ENCODE assay signal across 2 cellular contexts in the genomic region with DNA sequence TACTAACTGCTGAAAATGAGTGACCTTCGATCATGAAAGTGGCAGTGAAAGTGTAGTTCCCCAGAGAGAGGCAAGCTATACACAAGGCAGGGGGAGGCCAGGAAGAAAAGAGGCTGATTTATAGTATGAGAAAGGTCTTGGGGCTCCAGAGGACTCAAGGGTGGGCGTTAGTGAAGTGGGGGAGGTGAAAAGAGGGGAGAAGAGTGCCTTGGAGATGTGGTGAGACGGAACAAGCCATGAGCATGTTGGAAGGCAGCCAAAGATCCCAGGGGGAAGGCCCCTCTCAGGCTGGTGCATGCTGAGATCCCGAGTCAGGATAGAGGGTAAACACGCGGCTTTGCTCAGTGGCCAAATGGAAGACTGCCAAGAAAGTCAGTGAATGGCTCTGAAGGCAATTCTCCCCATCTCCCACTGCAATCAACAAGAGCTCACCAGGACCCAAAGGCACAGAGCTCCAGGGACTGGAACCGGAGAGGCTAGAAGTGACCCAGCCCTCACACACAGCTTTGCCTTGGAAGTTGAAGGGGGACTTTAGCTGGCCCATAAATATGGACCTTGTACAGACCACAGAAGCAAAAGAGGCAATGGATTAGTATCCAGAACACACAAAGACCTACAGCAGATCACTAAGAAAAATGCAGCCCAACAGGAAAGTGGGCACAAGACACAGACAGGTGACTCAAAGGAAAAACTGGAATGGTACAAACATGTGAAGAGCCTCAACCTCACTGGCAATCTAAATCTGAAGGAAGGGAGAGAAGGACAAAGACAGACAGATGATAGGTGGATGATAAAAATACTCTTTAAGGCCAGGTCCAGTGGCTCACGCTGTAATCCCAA.
TF ChIP-seq lines count a peak whose summit lies in the region.

No MANE protein-coding gene starts in this region.

TF ChIP-seq in HepG2, 621 proteins besides CTCF, POLR2A, EP300 and RAD21 (continues in another document):
- TF ChIP-seq, protein P1, sequence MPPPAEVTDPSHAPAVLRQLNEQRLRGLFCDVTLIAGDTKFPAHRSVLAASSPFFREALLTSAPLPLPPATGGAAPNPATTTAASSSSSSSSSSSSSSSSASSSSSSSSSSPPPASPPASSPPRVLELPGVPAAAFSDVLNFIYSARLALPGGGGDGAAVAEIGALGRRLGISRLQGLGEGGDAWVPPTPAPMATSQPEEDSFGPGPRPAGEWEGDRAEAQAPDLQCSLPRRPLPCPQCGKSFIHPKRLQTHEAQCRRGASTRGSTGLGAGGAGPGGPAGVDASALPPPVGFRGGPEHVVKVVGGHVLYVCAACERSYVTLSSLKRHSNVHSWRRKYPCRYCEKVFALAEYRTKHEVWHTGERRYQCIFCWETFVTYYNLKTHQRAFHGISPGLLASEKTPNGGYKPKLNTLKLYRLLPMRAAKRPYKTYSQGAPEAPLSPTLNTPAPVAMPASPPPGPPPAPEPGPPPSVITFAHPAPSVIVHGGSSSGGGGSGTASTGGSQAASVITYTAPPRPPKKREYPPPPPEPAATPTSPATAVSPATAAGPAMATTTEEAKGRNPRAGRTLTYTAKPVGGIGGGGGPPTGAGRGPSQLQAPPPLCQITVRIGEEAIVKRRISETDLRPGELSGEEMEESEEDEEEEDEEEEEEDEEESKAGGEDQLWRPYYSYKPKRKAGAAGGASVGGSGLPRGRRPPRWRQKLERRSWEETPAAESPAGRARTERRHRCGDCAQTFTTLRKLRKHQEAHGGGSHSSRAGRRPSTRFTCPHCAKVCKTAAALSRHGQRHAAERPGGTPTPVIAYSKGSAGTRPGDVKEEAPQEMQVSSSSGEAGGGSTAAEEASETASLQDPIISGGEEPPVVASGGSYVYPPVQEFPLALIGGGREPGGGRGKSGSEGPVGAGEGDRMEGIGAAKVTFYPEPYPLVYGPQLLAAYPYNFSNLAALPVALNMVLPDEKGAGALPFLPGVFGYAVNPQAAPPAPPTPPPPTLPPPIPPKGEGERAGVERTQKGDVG (CRISPR knock-in tag; IDR thresholded peaks at IDR 0.05; ENCODE audit: borderline replicate concordance), result peak; percentile 34; the same call in 1 of the 2 replicates
- TF ChIP-seq SPEN (CRISPR knock-in tag; IDR thresholded peaks at IDR 0.05; ENCODE audit: low read depth), result peak; percentile 34; the same call in 1 of the 2 replicates
- TF ChIP-seq, protein P2, sequence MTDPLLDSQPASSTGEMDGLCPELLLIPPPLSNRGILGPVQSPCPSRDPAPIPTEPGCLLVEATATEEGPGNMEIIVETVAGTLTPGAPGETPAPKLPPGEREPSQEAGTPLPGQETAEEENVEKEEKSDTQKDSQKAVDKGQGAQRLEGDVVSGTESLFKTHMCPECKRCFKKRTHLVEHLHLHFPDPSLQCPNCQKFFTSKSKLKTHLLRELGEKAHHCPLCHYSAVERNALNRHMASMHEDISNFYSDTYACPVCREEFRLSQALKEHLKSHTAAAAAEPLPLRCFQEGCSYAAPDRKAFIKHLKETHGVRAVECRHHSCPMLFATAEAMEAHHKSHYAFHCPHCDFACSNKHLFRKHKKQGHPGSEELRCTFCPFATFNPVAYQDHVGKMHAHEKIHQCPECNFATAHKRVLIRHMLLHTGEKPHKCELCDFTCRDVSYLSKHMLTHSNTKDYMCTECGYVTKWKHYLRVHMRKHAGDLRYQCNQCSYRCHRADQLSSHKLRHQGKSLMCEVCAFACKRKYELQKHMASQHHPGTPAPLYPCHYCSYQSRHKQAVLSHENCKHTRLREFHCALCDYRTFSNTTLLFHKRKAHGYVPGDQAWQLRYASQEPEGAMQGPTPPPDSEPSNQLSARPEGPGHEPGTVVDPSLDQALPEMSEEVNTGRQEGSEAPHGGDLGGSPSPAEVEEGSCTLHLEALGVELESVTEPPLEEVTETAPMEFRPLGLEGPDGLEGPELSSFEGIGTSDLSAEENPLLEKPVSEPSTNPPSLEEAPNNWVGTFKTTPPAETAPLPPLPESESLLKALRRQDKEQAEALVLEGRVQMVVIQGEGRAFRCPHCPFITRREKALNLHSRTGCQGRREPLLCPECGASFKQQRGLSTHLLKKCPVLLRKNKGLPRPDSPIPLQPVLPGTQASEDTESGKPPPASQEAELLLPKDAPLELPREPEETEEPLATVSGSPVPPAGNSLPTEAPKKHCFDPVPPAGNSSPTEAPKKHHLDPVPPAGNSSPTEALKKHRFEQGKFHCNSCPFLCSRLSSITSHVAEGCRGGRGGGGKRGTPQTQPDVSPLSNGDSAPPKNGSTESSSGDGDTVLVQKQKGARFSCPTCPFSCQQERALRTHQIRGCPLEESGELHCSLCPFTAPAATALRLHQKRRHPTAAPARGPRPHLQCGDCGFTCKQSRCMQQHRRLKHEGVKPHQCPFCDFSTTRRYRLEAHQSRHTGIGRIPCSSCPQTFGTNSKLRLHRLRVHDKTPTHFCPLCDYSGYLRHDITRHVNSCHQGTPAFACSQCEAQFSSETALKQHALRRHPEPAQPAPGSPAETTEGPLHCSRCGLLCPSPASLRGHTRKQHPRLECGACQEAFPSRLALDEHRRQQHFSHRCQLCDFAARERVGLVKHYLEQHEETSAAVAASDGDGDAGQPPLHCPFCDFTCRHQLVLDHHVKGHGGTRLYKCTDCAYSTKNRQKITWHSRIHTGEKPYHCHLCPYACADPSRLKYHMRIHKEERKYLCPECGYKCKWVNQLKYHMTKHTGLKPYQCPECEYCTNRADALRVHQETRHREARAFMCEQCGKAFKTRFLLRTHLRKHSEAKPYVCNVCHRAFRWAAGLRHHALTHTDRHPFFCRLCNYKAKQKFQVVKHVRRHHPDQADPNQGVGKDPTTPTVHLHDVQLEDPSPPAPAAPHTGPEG (CRISPR knock-in tag; IDR thresholded peaks at IDR 0.05), result no peak
- peak; percentile 71; the same call in 1 of the 2 replicates for TF ChIP-seq FOXJ3 (CRISPR knock-in tag; IDR thresholded peaks at IDR 0.05; ENCODE audit: borderline replicate concordance)
- TF ChIP-seq ZNF24 (IDR thresholded peaks at IDR 0.05), result no peak
- TF ChIP-seq ZNF768 (CRISPR knock-in tag; IDR thresholded peaks at IDR 0.05), result no peak; the same call in 1 of the 2 replicates
- peak; percentile 42; the same call in 1 of the 3 replicates for TF ChIP-seq MXI1 (IDR thresholded peaks at IDR 0.05; ENCODE audit: borderline replicate concordance, low read depth, low read length)
- TF ChIP-seq, protein P3, sequence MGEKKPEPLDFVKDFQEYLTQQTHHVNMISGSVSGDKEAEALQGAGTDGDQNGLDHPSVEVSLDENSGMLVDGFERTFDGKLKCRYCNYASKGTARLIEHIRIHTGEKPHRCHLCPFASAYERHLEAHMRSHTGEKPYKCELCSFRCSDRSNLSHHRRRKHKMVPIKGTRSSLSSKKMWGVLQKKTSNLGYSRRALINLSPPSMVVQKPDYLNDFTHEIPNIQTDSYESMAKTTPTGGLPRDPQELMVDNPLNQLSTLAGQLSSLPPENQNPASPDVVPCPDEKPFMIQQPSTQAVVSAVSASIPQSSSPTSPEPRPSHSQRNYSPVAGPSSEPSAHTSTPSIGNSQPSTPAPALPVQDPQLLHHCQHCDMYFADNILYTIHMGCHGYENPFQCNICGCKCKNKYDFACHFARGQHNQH (CRISPR knock-in tag; IDR thresholded peaks at IDR 0.05), result peak; percentile 39; the same call in 1 of the 2 replicates
- TF ChIP-seq ZNF331 (CRISPR knock-in tag; IDR thresholded peaks at IDR 0.05), result peak; percentile 60

TF ChIP-seq in GM23338, 12 proteins besides CTCF, POLR2A, EP300 and RAD21:
- TF ChIP-seq ZNF331 (CRISPR knock-in tag; IDR thresholded peaks at IDR 0.05; ENCODE audit: low read depth), result no peak
- no peak for TF ChIP-seq EZH2phosphoT487 (IDR thresholded peaks at IDR 0.05; ENCODE audit: unreplicated experiment)
- no peak for TF ChIP-seq JUNB (IDR thresholded peaks at IDR 0.05; ENCODE audit: unreplicated experiment)
- TF ChIP-seq REST (IDR thresholded peaks at IDR 0.05; ENCODE audit: unreplicated experiment), result no peak
- TF ChIP-seq, protein P4, sequence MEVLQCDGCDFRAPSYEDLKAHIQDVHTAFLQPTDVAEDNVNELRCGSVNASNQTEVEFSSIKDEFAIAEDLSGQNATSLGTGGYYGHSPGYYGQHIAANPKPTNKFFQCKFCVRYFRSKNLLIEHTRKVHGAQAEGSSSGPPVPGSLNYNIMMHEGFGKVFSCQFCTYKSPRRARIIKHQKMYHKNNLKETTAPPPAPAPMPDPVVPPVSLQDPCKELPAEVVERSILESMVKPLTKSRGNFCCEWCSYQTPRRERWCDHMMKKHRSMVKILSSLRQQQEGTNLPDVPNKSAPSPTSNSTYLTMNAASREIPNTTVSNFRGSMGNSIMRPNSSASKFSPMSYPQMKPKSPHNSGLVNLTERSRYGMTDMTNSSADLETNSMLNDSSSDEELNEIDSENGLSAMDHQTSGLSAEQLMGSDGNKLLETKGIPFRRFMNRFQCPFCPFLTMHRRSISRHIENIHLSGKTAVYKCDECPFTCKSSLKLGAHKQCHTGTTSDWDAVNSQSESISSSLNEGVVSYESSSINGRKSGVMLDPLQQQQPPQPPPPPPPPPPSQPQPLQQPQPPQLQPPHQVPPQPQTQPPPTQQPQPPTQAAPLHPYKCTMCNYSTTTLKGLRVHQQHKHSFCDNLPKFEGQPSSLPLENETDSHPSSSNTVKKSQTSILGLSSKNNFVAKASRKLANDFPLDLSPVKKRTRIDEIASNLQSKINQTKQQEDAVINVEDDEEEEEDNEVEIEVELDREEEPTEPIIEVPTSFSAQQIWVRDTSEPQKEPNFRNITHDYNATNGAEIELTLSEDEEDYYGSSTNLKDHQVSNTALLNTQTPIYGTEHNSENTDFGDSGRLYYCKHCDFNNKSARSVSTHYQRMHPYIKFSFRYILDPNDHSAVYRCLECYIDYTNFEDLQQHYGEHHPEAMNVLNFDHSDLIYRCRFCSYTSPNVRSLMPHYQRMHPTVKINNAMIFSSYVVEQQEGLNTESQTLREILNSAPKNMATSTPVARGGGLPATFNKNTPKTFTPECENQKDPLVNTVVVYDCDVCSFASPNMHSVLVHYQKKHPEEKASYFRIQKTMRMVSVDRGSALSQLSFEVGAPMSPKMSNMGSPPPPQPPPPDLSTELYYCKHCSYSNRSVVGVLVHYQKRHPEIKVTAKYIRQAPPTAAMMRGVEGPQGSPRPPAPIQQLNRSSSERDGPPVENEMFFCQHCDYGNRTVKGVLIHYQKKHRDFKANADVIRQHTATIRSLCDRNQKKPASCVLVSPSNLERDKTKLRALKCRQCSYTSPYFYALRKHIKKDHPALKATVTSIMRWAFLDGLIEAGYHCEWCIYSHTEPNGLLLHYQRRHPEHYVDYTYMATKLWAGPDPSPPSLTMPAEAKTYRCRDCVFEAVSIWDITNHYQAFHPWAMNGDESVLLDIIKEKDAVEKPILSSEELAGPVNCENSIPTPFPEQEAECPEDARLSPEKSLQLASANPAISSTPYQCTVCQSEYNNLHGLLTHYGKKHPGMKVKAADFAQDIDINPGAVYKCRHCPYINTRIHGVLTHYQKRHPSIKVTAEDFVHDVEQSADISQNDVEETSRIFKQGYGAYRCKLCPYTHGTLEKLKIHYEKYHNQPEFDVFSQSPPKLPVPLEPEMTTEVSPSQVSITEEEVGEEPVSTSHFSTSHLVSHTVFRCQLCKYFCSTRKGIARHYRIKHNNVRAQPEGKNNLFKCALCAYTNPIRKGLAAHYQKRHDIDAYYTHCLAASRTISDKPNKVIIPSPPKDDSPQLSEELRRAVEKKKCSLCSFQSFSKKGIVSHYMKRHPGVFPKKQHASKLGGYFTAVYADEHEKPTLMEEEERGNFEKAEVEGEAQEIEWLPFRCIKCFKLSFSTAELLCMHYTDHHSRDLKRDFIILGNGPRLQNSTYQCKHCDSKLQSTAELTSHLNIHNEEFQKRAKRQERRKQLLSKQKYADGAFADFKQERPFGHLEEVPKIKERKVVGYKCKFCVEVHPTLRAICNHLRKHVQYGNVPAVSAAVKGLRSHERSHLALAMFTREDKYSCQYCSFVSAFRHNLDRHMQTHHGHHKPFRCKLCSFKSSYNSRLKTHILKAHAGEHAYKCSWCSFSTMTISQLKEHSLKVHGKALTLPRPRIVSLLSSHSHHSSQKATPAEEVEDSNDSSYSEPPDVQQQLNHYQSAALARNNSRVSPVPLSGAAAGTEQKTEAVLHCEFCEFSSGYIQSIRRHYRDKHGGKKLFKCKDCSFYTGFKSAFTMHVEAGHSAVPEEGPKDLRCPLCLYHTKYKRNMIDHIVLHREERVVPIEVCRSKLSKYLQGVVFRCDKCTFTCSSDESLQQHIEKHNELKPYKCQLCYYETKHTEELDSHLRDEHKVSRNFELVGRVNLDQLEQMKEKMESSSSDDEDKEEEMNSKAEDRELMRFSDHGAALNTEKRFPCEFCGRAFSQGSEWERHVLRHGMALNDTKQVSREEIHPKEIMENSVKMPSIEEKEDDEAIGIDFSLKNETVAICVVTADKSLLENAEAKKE (CRISPR knock-in tag; IDR thresholded peaks at IDR 0.05), result no peak
- no peak for TF ChIP-seq CREB1 (CRISPR knock-in tag; IDR thresholded peaks at IDR 0.05; ENCODE audit: low read depth)
- TF ChIP-seq ZNF114 (CRISPR knock-in tag; IDR thresholded peaks at IDR 0.05), result no peak
- TF ChIP-seq ETS1 (IDR thresholded peaks at IDR 0.05), result no peak
- TF ChIP-seq NANOG (IDR thresholded peaks at IDR 0.05; ENCODE audit: borderline replicate concordance), result no peak
- no peak for TF ChIP-seq POLR2AphosphoS5 (IDR thresholded peaks at IDR 0.05; ENCODE audit: low read depth)
- TF ChIP-seq EZH2 (IDR thresholded peaks at IDR 0.05; ENCODE audit: low read depth, unreplicated experiment), result no peak
- TF ChIP-seq STAT1 (IDR thresholded peaks at IDR 0.05; ENCODE audit: unreplicated experiment), result no peak
